17 cellular contexts compared by ENCODE assay signal in genomic region chr16:25411376-25412081, GRCh38.
"Had no signal": no experiment of that assay in that cellular context is flagged by ENCODE, and none has a peak within 500 bp of the region (broad histone marks: within the 10 kb centered on the region; RNA-seq: fewer than 3 reads in every experiment).

No MANE protein-coding gene starts in this region.

- H3K9me3 ChIP-seq: body of pancreas, tibial nerve, vagina had no signal

- H3K4me1 ChIP-seq: body of pancreas, tibial nerve had no signal

- H3K27me3 ChIP-seq: body of pancreas, tibial nerve, vagina had no signal

- H3K36me3 ChIP-seq: tibial nerve, vagina had no signal

- DNase-seq: activated B cell treated with CpG ODN at 0.5 μM for 24 hours; activated CD4-positive, alpha-beta memory T cell treated with anti-CD3 and anti-CD28 coated beads, Interleukin-2, amount 10 ng/mL, durations not matched to agents 7 days and 5 days; activated CD4-positive, alpha-beta T cell treated with anti-CD3 and anti-CD28 coated beads for 4 hours; activated naive CD4-positive, alpha-beta T cell treated with anti-CD3 and anti-CD28 coated beads for 36 hours; activated T-cell treated with anti-CD3 and anti-CD28 coated beads, Interleukin-2, amount 50 U/mL, for 1 hour; body of pancreas; caudate nucleus; dorsolateral prefrontal cortex; islet precursor cell; left colon; nephron progenitor cell; occipital lobe; retina had no signal

- H3K4me3 Mint-ChIP-seq: activated B cell treated with CpG ODN at 0.5 μM for 24 hours; activated CD4-positive, alpha-beta memory T cell treated with anti-CD3 and anti-CD28 coated beads, Interleukin-2, amount 10 ng/mL, durations not matched to agents 7 days and 5 days; activated naive CD4-positive, alpha-beta T cell treated with anti-CD3 and anti-CD28 coated beads for 36 hours; nephron progenitor cell; stimulated activated naive CD8-positive, alpha-beta T cell treated with anti-CD3 and anti-CD28 coated beads, Interleukin-15, Interleukin-2, amounts not matched to agents 100 ng/mL and 50 ng/mL, for 24 hours had no signal

- H3K27me3 Mint-ChIP-seq: activated CD4-positive, alpha-beta memory T cell treated with anti-CD3 and anti-CD28 coated beads, Interleukin-2, amount 10 ng/mL, durations not matched to agents 7 days and 5 days had no signal

- H3K4me3 ChIP-seq: body of pancreas, dorsolateral prefrontal cortex, tibial nerve, vagina had no signal

- ATAC-seq: body of pancreas, left colon had no signal

- H3K27ac ChIP-seq: body of pancreas, dorsolateral prefrontal cortex, tibial nerve, vagina had no signal

- H3K9me3 Mint-ChIP-seq: activated B cell treated with CpG ODN at 0.5 μM for 24 hours; activated CD4-positive, alpha-beta memory T cell treated with anti-CD3 and anti-CD28 coated beads, Interleukin-2, amount 10 ng/mL, durations not matched to agents 7 days and 5 days; activated naive CD4-positive, alpha-beta T cell treated with anti-CD3 and anti-CD28 coated beads for 36 hours; activated T-helper 2 cell treated with anti-CD3 and anti-CD28 coated beads, Interferon-gamma antibody, Interleukin-2, Interleukin-4, amounts not matched to agents 10 μg/mL and 5 μg/mL and 100 μg/mL, durations not matched to agents 14 hours and 24 hours and 36 hours; nephron progenitor cell; stimulated activated naive CD8-positive, alpha-beta T cell treated with anti-CD3 and anti-CD28 coated beads, Interleukin-15, Interleukin-2, amounts not matched to agents 100 ng/mL and 50 ng/mL, for 24 hours had no signal

- H3K27ac Mint-ChIP-seq: activated B cell treated with CpG ODN at 0.5 μM for 24 hours; activated CD4-positive, alpha-beta memory T cell treated with anti-CD3 and anti-CD28 coated beads, Interleukin-2, amount 10 ng/mL, durations not matched to agents 7 days and 5 days; activated naive CD4-positive, alpha-beta T cell treated with anti-CD3 and anti-CD28 coated beads for 36 hours; activated T-helper 2 cell treated with anti-CD3 and anti-CD28 coated beads, Interferon-gamma antibody, Interleukin-2, Interleukin-4, amounts not matched to agents 10 μg/mL and 5 μg/mL and 100 μg/mL, durations not matched to agents 14 hours and 24 hours and 36 hours; stimulated activated naive CD8-positive, alpha-beta T cell treated with anti-CD3 and anti-CD28 coated beads, Interleukin-15, Interleukin-2, amounts not matched to agents 100 ng/mL and 50 ng/mL, for 24 hours had no signal

- H3K4me1 Mint-ChIP-seq: activated B cell treated with CpG ODN at 0.5 μM for 24 hours; activated CD4-positive, alpha-beta memory T cell treated with anti-CD3 and anti-CD28 coated beads, Interleukin-2, amount 10 ng/mL, durations not matched to agents 7 days and 5 days; nephron progenitor cell had no signal
